ENCODE assay signal across 1 cellular context in genomic region chr11:123510579-123510905, GRCh38.
TF ChIP-seq lines count a peak whose summit lies in the region.

No MANE protein-coding gene starts in this region.

TF ChIP-seq in GM23338, 12 proteins besides CTCF, POLR2A, EP300 and RAD21 (continued from another document):
- TF ChIP-seq REST (IDR thresholded peaks at IDR 0.05; ENCODE audit: unreplicated experiment): no peak
